ENCODE assay signal across 9 cellular contexts in genomic region chr19:29872224-29872731, GRCh38.
DNase-seq lines count a peak whose midpoint lies in the region; ATAC-seq and TF ChIP-seq lines count a peak whose summit lies in the region.
"Had no signal": no experiment of that assay in that cellular context is flagged by ENCODE, and none has a peak within 500 bp of the region (broad histone marks: within the 10 kb centered on the region; RNA-seq: fewer than 3 reads in every experiment).

No MANE protein-coding gene starts in this region.

- peak; percentile 33 for DNase-seq in A673 (ENCODE audit: low spot score)
- peak; percentile 43 for DNase-seq in activated naive CD4-positive, alpha-beta T cell treated with anti-CD3 and anti-CD28 coated beads, Interleukin-2, amount 10 ng/mL, durations not matched to agents 7 days and 5 days
- DNase-seq in kidney tubule cell (ENCODE audit: low spot score) = peak; percentile 20
- no peak for DNase-seq in mesenteric fat pad (ENCODE audit: low spot score)
- DNase-seq in NOMO-1 treated with dmso at 0.1 percent for 144 hours (lab: John Stamatoyannopoulos, UW; ENCODE audit: unreplicated experiment) = no peak
- DNase-seq: SW 1271 had no signal

- H3K4me1 Mint-ChIP-seq in activated naive CD4-positive, alpha-beta T cell treated with anti-CD3 and anti-CD28 coated beads, Interleukin-2, amount 10 ng/mL, durations not matched to agents 7 days and 5 days = peaks cover 18% of the 10 kb centered on the region

- H3K9me3 ChIP-seq in A673 (ENCODE audit: low read depth, low read length, poor library complexity, severe bottlenecking) = no peaks in the 10 kb centered on the region

- peaks cover 6% of the 10 kb centered on the region for H3K9me3 Mint-ChIP-seq in activated naive CD4-positive, alpha-beta T cell treated with anti-CD3 and anti-CD28 coated beads, Interleukin-2, amount 10 ng/mL, durations not matched to agents 7 days and 5 days

- intact Hi-C loops in A673 (cut with micrococcal nuclease; ENCODE audit: unreplicated experiment) = loop anchor here (2.0 to 10.0 kb wide), 2 partner anchors 111 to 783 kb away; no protein-coding TSS in a partner anchor

- no peak overlapping the region for H3K27ac Mint-ChIP-seq in activated naive CD4-positive, alpha-beta T cell treated with anti-CD3 and anti-CD28 coated beads, Interleukin-2, amount 10 ng/mL, durations not matched to agents 7 days and 5 days

- H3K36me3 ChIP-seq in A673 (ENCODE audit: insufficient read depth, low read length, poor library complexity, severe bottlenecking) = no peaks in the 10 kb centered on the region

- no peaks in the 10 kb centered on the region for H3K36me3 Mint-ChIP-seq in activated naive CD4-positive, alpha-beta T cell treated with anti-CD3 and anti-CD28 coated beads, Interleukin-2, amount 10 ng/mL, durations not matched to agents 7 days and 5 days

- ATAC-seq in HG02981 (IDR thresholded peaks at IDR 0.05; ENCODE audit: unreplicated experiment) (no peak), GM21619 (IDR thresholded peaks at IDR 0.05; ENCODE audit: unreplicated experiment) (no peak)

- H3K4me3 ChIP-seq in A673 (ENCODE audit: low read depth, low read length, poor library complexity, severe bottlenecking) = no peak overlapping the region

- peak overlapping the region; percentile 65 for H3K4me3 Mint-ChIP-seq in activated naive CD4-positive, alpha-beta T cell treated with anti-CD3 and anti-CD28 coated beads, Interleukin-2, amount 10 ng/mL, durations not matched to agents 7 days and 5 days

- POLR2A ChIA-PET in A673 (lab: Charles Lee; ENCODE audit: low non-redundant PET) = no interaction called here

- H3K27ac ChIP-seq in A673 (ENCODE audit: low read depth, low read length, poor library complexity, severe bottlenecking) = no peak overlapping the region

- H3K27me3 Mint-ChIP-seq in activated naive CD4-positive, alpha-beta T cell treated with anti-CD3 and anti-CD28 coated beads, Interleukin-2, amount 10 ng/mL, durations not matched to agents 7 days and 5 days = peaks cover 48% of the 10 kb centered on the region

- TF ChIP-seq CTCF in A673 (conservative IDR thresholded peaks at IDR 0.05; ENCODE audit: low read depth, low read length) (peak; percentile 47), GM12873 (IDR thresholded peaks at IDR 0.05; ENCODE audit: insufficient read depth, low read depth, low read length, missing control alignments) (peak; percentile 47)

- H3K4me1 ChIP-seq in A673 (ENCODE audit: insufficient read depth, low read length, poor library complexity, severe bottlenecking) = peaks cover 5% of the 10 kb centered on the region

- BruUV-seq in A673 (replicated peaks; lab: Mats Ljungman, UMichigan) = no TSS peak

- CTCF ChIA-PET in A673 (lab: Charles Lee) = interaction anchor here (0.6 to 1.4 kb wide), 2 partner anchors 142 to 676 kb away, joined by 5 to 8 read pairs; no protein-coding TSS in a partner anchor
- CTCF ChIA-PET in activated naive CD4-positive, alpha-beta T cell treated with anti-CD3 and anti-CD28 coated beads, Interleukin-2, amount 10 ng/mL, durations not matched to agents 7 days and 5 days (lab: Charles Lee) = interaction anchor here (0.7 to 7.2 kb wide), 19 partner anchors 10 to 174 kb away, joined by 3 to 71 read pairs (median 6); no protein-coding TSS in a partner anchor

- H3K27me3 ChIP-seq in A673 (replicated peaks; ENCODE audit: insufficient read depth, low read depth, low read length, poor library complexity) = no peaks in the 10 kb centered on the region

Comparison
In these comparisons a context has a peak if more than half of its experiments do, and no peak if none do; other contexts are left out.
1. DNase-seq: peak in A673 (single experiment), activated naive CD4-positive, alpha-beta T cell treated with anti-CD3 and anti-CD28 coated beads, Interleukin-2, amount 10 ng/mL, durations not matched to agents 7 days and 5 days (single experiment) and kidney tubule cell (single experiment); none in mesenteric fat pad (single experiment) and NOMO-1 treated with dmso at 0.1 percent for 144 hours (single experiment).